22 cellular contexts compared by ENCODE assay signal in the genomic region with DNA sequence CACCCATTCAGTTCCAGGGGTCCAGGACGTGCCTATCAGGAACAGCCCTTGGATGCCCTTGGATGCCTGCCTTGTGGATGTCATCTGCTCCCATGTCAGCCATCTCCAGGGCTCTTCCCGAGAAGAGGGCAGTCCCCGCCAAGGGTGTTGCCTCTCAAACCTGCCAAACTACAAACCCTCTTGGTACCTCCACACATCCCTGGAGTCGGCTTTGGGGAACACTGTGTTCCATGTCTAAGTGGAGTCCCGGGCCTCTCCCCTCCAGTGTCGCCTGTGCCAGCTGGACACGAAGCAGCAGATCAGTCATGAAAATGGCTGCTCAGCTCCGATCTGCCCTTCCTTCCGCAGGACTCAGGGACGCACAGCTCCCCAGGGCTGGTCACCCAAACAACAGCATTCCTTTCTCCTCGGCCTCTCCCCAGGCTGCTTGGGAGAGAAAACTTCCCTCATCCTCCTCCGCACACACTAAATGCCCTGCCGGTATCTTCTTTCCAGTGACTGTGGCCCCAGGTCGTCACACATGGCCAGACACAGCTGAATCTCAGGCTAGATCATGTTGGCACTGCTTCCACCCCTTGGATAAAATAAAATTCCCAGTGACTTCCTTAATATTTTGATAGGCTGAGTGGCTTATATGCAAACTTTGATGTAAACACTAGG. TPM values are rescaled to one million over a fixed set of nuclear protein-coding genes. Genes with fewer than 3 reads are reported as not detected.
A peak's percentile ranks its signal among the peaks of the same experiment; 100 is the strongest.
DNase-seq lines count a peak whose midpoint lies in the region; ATAC-seq and TF ChIP-seq lines count a peak whose summit lies in the region.
"Had no signal": no experiment of that assay in that cellular context is flagged by ENCODE, and none has a peak within 500 bp of the region (broad histone marks: within the 10 kb centered on the region; RNA-seq: fewer than 3 reads in every experiment).

No MANE protein-coding gene starts in this region.

- intact Hi-C loops in OCI-LY7 (cut with micrococcal nuclease; ENCODE audit: unreplicated experiment) = loop anchor here (5.0 kb wide), 2 partner anchors 428 to 458 kb away; no protein-coding TSS in a partner anchor

- H3K27ac Mint-ChIP-seq in glutamatergic neuron (ENCODE audit: unreplicated experiment) (peak overlapping the region; percentile 36), osteocyte (ENCODE audit: unreplicated experiment) (peak overlapping the region; percentile 14)
- H3K27ac Mint-ChIP-seq: HFFc6, mesothelial cell of epicardium had no signal

- H3K4me2 ChIP-seq in DOHH2 (ENCODE audit: low read length) = peak overlapping the region; percentile 69
- H3K4me2 ChIP-seq in OCI-LY7 (ENCODE audit: low read length) = peak overlapping the region; percentile 55

- H3K79me2 ChIP-seq in DOHH2 (ENCODE audit: control insufficient read depth, low read length) = peaks cover 84% of the 10 kb centered on the region
- H3K79me2 ChIP-seq in OCI-LY7 (ENCODE audit: insufficient read depth, low read depth, low read length) = peaks cover 47% of the 10 kb centered on the region; the same call in 1 of the 2 replicates

- H3K9me2 ChIP-seq in DOHH2 (replicated peaks; ENCODE audit: control insufficient read depth, low read length) = no peaks in the 10 kb centered on the region
- H3K9me2 ChIP-seq in OCI-LY7 (ENCODE audit: insufficient read depth, low read length) = no peaks in the 10 kb centered on the region

- H3K4me3 ChIP-seq in DOHH2 (ENCODE audit: low read length) (peak overlapping the region; percentile 47), OCI-LY7 (ENCODE audit: low read depth, low read length, poor library complexity, severe bottlenecking) (no peak overlapping the region)
- H3K4me3 ChIP-seq: ascending aorta, colonic mucosa, thoracic aorta had no signal

- no peak overlapping the region; the same call in 1 of the 2 replicates for H2AFZ ChIP-seq in OCI-LY7 (ENCODE audit: low read length)

- peaks cover 88% of the 10 kb centered on the region for H3K4me1 ChIP-seq in DOHH2 (ENCODE audit: control insufficient read depth, low read length)
- peaks cover 73% of the 10 kb centered on the region for H3K4me1 ChIP-seq in OCI-LY7 (ENCODE audit: insufficient read depth, low read length, poor library complexity, severe bottlenecking)

- H4K20me1 ChIP-seq in DOHH2 (ENCODE audit: control insufficient read depth, insufficient read depth, low read depth, low read length) = 0 out of 2 replicates have a peak, but pooled peaks cover 3% of the 10 kb centered on the region
- H4K20me1 ChIP-seq in OCI-LY7 (ENCODE audit: insufficient read depth, low read length) = no peaks in the 10 kb centered on the region

- peaks cover 22% of the 10 kb centered on the region for H3F3A ChIP-seq in DOHH2 (ENCODE audit: control insufficient read depth, insufficient read depth)

- CTCF ChIA-PET in OCI-LY7 (lab: Charles Lee; ENCODE audit: unreplicated experiment) = no interaction called here

- H3K36me3 ChIP-seq in DOHH2 (ENCODE audit: control insufficient read depth, low read length) (peaks cover 31% of the 10 kb centered on the region), OCI-LY7 (ENCODE audit: insufficient read depth, low read length) (no peaks in the 10 kb centered on the region)
- H3K36me3 ChIP-seq: colonic mucosa, thoracic aorta had no signal

- H3K9me3 ChIP-seq in DOHH2 (ENCODE audit: control insufficient read depth, insufficient read depth, low read length) (no peaks in the 10 kb centered on the region), OCI-LY7 (ENCODE audit: low read length) (no peaks in the 10 kb centered on the region)
- H3K9me3 ChIP-seq: ascending aorta, colonic mucosa, thoracic aorta had no signal

- H3K9me3 Mint-ChIP-seq in glutamatergic neuron (ENCODE audit: unreplicated experiment) = peaks cover 3% of the 10 kb centered on the region
- no peaks in the 10 kb centered on the region for H3K9me3 Mint-ChIP-seq in osteocyte (ENCODE audit: unreplicated experiment)
- H3K9me3 Mint-ChIP-seq: HFFc6, immature natural killer cell, mesothelial cell of epicardium had no signal

- peaks cover 15% of the 10 kb centered on the region for H3K4me1 Mint-ChIP-seq in glutamatergic neuron (ENCODE audit: low read depth, unreplicated experiment)
- H3K4me1 Mint-ChIP-seq in osteocyte (ENCODE audit: unreplicated experiment) = peaks cover 50% of the 10 kb centered on the region

- no TSS peak for BruUV-seq in OCI-LY7 (replicated peaks; lab: Mats Ljungman, UMichigan)

- no peak for ATAC-seq in HG03571 (IDR thresholded peaks at IDR 0.05; ENCODE audit: unreplicated experiment)

- POLR2A ChIA-PET in OCI-LY7 (lab: Charles Lee) = interaction anchor here (0.6 to 4.5 kb wide), 4 partner anchors 9 to 264 kb away, joined by 3 to 26 read pairs (median 12); no protein-coding TSS in a partner anchor

- H3K4me3 Mint-ChIP-seq in glutamatergic neuron (ENCODE audit: unreplicated experiment) = no peak overlapping the region
- H3K4me3 Mint-ChIP-seq in osteocyte (ENCODE audit: unreplicated experiment) = no peak overlapping the region
- H3K4me3 Mint-ChIP-seq: HFFc6, immature natural killer cell, mesothelial cell of epicardium had no signal

- H3K27ac ChIP-seq in DOHH2 (ENCODE audit: low read depth, low read length) (peak overlapping the region; percentile 90), OCI-LY7 (ENCODE audit: low read depth, low read length, poor library complexity, severe bottlenecking) (peak overlapping the region; percentile 95)
- H3K27ac ChIP-seq: colonic mucosa, thoracic aorta had no signal

- TF ChIP-seq CTCF in DOHH2 (IDR thresholded peaks at IDR 0.05; ENCODE audit: low read depth, low read length, poor library complexity, severe bottlenecking) = no peak
- no peak for TF ChIP-seq CTCF in OCI-LY7 (conservative IDR thresholded peaks at IDR 0.05; ENCODE audit: low read length)
- TF ChIP-seq CTCF in glutamatergic neuron (IDR thresholded peaks at IDR 0.05; ENCODE audit: partially characterized antibody, unreplicated experiment) = no peak
- no peak for TF ChIP-seq CTCF in osteocyte (IDR thresholded peaks at IDR 0.05)

- no peaks in the 10 kb centered on the region for H3K27me3 ChIP-seq in DOHH2 (ENCODE audit: control insufficient read depth, low read length)
- H3K27me3 ChIP-seq: ascending aorta, colonic mucosa had no signal

- DNase-seq in OCI-LY7 (ENCODE audit: low spot score) (no peak), glutamatergic neuron (no peak), osteocyte (ENCODE audit: extremely low spot score, unreplicated experiment) (no peak), 8988T (no peak), NK-92 (lab: John Stamatoyannopoulos, UW; ENCODE audit: unreplicated experiment) (no peak)
- no peak for DNase-seq in stimulated activated CD4-positive, alpha-beta T cell treated with anti-CD3 and anti-CD28 coated beads, Interleukin-2, amount 100 ng/mL, for 48 hours
- DNase-seq: activated CD4-positive, CD25-positive, alpha-beta regulatory T cell treated with anti-CD3 and anti-CD28 coated beads, Interleukin-2, amount 50 U/mL, for 72 hours; activated gamma-delta T cell; HFFc6; immature natural killer cell; NCI-H1105 treated with DMSO at 0.1 percent for 48 hours; NCI-H2171; NCI-H774; nucleus accumbens; stimulated activated CD4-positive, alpha-beta T cell treated with anti-CD3 and anti-CD28 coated beads, Interleukin-4, amount 100 ng/mL, for 24 hours; stimulated activated CD8-positive, alpha-beta memory T cell treated with anti-CD3 and anti-CD28 coated beads, Interleukin-4, amount 100 ng/mL, for 48 hours had no signal

- peaks cover 9% of the 10 kb centered on the region for H3K36me3 Mint-ChIP-seq in glutamatergic neuron (ENCODE audit: unreplicated experiment)
- peaks cover 10% of the 10 kb centered on the region for H3K36me3 Mint-ChIP-seq in osteocyte (ENCODE audit: unreplicated experiment)

- H3K27me3 Mint-ChIP-seq in glutamatergic neuron (ENCODE audit: unreplicated experiment) (no peaks in the 10 kb centered on the region), osteocyte (ENCODE audit: unreplicated experiment) (no peaks in the 10 kb centered on the region)

RNA-seq across cellular contexts. Expression of a gene that starts 53.4 kb away (rescaled TPM):
- total RNA-seq in OCI-LY7 (2014; rRNA removed; shearing (Covaris generic)) = 26.3 and 29.9 TPM in 2 replicates
- total RNA-seq in OCI-LY7 (2022) = 56.4 and 67.3 TPM in 2 replicates
- total RNA-seq in glutamatergic neuron (ENCODE audit: unreplicated experiment) = 35.2 TPM
- total RNA-seq in osteocyte = 149 TPM in 2 replicates
